ENCODE assay signal across 1 cellular context in genomic region chr13:21966014-21966413, GRCh38.
TF ChIP-seq lines count a peak whose summit lies in the region.

No MANE protein-coding gene starts in this region.

TF ChIP-seq in GM12878, 131 proteins besides CTCF, POLR2A, EP300 and RAD21 (continued from another document):
- TF ChIP-seq, protein P1, sequence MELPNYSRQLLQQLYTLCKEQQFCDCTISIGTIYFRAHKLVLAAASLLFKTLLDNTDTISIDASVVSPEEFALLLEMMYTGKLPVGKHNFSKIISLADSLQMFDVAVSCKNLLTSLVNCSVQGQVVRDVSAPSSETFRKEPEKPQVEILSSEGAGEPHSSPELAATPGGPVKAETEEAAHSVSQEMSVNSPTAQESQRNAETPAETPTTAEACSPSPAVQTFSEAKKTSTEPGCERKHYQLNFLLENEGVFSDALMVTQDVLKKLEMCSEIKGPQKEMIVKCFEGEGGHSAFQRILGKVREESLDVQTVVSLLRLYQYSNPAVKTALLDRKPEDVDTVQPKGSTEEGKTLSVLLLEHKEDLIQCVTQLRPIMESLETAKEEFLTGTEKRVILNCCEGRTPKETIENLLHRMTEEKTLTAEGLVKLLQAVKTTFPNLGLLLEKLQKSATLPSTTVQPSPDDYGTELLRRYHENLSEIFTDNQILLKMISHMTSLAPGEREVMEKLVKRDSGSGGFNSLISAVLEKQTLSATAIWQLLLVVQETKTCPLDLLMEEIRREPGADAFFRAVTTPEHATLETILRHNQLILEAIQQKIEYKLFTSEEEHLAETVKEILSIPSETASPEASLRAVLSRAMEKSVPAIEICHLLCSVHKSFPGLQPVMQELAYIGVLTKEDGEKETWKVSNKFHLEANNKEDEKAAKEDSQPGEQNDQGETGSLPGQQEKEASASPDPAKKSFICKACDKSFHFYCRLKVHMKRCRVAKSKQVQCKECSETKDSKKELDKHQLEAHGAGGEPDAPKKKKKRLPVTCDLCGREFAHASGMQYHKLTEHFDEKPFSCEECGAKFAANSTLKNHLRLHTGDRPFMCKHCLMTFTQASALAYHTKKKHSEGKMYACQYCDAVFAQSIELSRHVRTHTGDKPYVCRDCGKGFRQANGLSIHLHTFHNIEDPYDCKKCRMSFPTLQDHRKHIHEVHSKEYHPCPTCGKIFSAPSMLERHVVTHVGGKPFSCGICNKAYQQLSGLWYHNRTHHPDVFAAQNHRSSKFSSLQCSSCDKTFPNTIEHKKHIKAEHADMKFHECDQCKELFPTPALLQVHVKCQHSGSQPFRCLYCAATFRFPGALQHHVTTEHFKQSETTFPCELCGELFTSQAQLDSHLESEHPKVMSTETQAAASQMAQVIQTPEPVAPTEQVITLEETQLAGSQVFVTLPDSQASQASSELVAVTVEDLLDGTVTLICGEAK (IDR thresholded peaks at IDR 0.05; ENCODE audit: borderline replicate concordance) = no peak
- no peak for TF ChIP-seq RELA (IDR thresholded peaks at IDR 0.05; ENCODE audit: borderline replicate concordance, partially characterized antibody)
- TF ChIP-seq NR2C2 (IDR thresholded peaks at IDR 0.05; ENCODE audit: borderline replicate concordance, control insufficient read depth, insufficient read length, low read depth) = no peak
- peak; percentile 48 for TF ChIP-seq JUNB (IDR thresholded peaks at IDR 0.05)
- TF ChIP-seq, protein P2, sequence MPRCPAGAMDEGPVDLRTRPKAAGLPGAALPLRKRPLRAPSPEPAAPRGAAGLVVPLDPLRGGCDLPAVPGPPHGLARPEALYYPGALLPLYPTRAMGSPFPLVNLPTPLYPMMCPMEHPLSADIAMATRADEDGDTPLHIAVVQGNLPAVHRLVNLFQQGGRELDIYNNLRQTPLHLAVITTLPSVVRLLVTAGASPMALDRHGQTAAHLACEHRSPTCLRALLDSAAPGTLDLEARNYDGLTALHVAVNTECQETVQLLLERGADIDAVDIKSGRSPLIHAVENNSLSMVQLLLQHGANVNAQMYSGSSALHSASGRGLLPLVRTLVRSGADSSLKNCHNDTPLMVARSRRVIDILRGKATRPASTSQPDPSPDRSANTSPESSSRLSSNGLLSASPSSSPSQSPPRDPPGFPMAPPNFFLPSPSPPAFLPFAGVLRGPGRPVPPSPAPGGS (IDR thresholded peaks at IDR 0.05; ENCODE audit: borderline replicate concordance, insufficient read depth, low read depth, low read length, poor library complexity, severe bottlenecking) = no peak
- no peak for TF ChIP-seq CHD2 (IDR thresholded peaks at IDR 0.05; ENCODE audit: borderline replicate concordance, low read depth, low read length)
- no peak for TF ChIP-seq ESRRA (IDR thresholded peaks at IDR 0.05; ENCODE audit: low read length)
- no peak for TF ChIP-seq SREBF1 (IDR thresholded peaks at IDR 0.05; ENCODE audit: low read length)
- no peak for TF ChIP-seq SMC3 (IDR thresholded peaks at IDR 0.05; ENCODE audit: borderline replicate concordance, low read length)
- TF ChIP-seq DPF2 (IDR thresholded peaks at IDR 0.05) = no peak
- no peak for TF ChIP-seq MYC (IDR thresholded peaks at IDR 0.05; ENCODE audit: insufficient read depth, insufficient read length, insufficient replicate concordance, low read length, severe bottlenecking)
- TF ChIP-seq EED (IDR thresholded peaks at IDR 0.05; ENCODE audit: low read depth) = peak; percentile 33; the same call in 1 of the 2 replicates
TF ChIP-seq in GM12878: peak in this region for 2.
